In the genomic region with DNA sequence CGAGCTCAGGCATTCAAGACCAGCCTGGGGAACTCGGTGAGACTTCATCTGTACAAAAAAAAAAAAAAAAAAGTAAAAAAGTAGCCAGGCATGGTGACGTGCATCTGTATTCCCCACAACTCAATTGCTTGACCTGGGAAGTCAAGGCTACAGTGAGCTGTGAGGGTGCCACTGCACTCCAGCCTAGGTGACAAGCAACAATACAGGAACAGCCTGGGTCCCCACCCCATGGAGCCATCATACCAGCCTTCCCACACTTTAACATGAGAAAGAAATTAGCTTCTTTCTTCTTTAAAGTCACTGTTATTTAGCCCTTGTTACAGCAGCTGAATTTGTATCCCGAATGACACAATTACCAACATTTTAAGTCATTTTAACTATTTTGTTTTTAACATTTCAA, we compare ENCODE assay signal across 1 cellular context.
TF ChIP-seq lines count a peak whose summit lies in the region.

No MANE protein-coding gene starts in this region.

TF ChIP-seq in GM23338, 12 proteins besides CTCF, POLR2A, EP300 and RAD21:
- TF ChIP-seq, protein P1, sequence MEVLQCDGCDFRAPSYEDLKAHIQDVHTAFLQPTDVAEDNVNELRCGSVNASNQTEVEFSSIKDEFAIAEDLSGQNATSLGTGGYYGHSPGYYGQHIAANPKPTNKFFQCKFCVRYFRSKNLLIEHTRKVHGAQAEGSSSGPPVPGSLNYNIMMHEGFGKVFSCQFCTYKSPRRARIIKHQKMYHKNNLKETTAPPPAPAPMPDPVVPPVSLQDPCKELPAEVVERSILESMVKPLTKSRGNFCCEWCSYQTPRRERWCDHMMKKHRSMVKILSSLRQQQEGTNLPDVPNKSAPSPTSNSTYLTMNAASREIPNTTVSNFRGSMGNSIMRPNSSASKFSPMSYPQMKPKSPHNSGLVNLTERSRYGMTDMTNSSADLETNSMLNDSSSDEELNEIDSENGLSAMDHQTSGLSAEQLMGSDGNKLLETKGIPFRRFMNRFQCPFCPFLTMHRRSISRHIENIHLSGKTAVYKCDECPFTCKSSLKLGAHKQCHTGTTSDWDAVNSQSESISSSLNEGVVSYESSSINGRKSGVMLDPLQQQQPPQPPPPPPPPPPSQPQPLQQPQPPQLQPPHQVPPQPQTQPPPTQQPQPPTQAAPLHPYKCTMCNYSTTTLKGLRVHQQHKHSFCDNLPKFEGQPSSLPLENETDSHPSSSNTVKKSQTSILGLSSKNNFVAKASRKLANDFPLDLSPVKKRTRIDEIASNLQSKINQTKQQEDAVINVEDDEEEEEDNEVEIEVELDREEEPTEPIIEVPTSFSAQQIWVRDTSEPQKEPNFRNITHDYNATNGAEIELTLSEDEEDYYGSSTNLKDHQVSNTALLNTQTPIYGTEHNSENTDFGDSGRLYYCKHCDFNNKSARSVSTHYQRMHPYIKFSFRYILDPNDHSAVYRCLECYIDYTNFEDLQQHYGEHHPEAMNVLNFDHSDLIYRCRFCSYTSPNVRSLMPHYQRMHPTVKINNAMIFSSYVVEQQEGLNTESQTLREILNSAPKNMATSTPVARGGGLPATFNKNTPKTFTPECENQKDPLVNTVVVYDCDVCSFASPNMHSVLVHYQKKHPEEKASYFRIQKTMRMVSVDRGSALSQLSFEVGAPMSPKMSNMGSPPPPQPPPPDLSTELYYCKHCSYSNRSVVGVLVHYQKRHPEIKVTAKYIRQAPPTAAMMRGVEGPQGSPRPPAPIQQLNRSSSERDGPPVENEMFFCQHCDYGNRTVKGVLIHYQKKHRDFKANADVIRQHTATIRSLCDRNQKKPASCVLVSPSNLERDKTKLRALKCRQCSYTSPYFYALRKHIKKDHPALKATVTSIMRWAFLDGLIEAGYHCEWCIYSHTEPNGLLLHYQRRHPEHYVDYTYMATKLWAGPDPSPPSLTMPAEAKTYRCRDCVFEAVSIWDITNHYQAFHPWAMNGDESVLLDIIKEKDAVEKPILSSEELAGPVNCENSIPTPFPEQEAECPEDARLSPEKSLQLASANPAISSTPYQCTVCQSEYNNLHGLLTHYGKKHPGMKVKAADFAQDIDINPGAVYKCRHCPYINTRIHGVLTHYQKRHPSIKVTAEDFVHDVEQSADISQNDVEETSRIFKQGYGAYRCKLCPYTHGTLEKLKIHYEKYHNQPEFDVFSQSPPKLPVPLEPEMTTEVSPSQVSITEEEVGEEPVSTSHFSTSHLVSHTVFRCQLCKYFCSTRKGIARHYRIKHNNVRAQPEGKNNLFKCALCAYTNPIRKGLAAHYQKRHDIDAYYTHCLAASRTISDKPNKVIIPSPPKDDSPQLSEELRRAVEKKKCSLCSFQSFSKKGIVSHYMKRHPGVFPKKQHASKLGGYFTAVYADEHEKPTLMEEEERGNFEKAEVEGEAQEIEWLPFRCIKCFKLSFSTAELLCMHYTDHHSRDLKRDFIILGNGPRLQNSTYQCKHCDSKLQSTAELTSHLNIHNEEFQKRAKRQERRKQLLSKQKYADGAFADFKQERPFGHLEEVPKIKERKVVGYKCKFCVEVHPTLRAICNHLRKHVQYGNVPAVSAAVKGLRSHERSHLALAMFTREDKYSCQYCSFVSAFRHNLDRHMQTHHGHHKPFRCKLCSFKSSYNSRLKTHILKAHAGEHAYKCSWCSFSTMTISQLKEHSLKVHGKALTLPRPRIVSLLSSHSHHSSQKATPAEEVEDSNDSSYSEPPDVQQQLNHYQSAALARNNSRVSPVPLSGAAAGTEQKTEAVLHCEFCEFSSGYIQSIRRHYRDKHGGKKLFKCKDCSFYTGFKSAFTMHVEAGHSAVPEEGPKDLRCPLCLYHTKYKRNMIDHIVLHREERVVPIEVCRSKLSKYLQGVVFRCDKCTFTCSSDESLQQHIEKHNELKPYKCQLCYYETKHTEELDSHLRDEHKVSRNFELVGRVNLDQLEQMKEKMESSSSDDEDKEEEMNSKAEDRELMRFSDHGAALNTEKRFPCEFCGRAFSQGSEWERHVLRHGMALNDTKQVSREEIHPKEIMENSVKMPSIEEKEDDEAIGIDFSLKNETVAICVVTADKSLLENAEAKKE (CRISPR knock-in tag; IDR thresholded peaks at IDR 0.05): no peak
- TF ChIP-seq NANOG (IDR thresholded peaks at IDR 0.05; ENCODE audit: borderline replicate concordance): no peak
- TF ChIP-seq EZH2phosphoT487 (IDR thresholded peaks at IDR 0.05; ENCODE audit: unreplicated experiment): no peak
- TF ChIP-seq EZH2 (IDR thresholded peaks at IDR 0.05; ENCODE audit: low read depth, unreplicated experiment): no peak
- TF ChIP-seq ZNF331 (CRISPR knock-in tag; IDR thresholded peaks at IDR 0.05; ENCODE audit: low read depth): no peak
- TF ChIP-seq, protein P2, sequence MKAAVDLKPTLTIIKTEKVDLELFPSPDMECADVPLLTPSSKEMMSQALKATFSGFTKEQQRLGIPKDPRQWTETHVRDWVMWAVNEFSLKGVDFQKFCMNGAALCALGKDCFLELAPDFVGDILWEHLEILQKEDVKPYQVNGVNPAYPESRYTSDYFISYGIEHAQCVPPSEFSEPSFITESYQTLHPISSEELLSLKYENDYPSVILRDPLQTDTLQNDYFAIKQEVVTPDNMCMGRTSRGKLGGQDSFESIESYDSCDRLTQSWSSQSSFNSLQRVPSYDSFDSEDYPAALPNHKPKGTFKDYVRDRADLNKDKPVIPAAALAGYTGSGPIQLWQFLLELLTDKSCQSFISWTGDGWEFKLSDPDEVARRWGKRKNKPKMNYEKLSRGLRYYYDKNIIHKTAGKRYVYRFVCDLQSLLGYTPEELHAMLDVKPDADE (IDR thresholded peaks at IDR 0.05): no peak
- TF ChIP-seq STAT1 (IDR thresholded peaks at IDR 0.05; ENCODE audit: unreplicated experiment): no peak
